In the genomic region with DNA sequence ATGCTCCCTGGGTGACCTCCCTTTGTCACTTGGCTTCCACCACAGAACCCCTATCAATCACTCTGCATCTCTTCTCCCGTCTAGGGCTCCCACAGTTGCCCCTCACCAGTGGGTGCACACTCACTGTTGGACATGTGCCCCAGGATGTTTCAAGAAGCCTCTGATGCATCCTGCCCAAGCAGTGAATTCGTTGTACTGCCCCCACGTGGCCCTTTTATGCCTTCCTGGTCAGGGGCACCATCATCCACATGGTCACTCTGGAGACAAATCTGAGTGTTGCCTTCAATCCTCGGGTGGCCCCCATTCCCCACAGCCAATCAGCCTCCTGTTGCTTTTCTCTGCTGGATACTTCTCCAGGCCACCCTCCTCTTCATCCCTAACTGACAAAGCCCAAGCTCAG, we compare ENCODE assay signal across 1 cellular context.
TF ChIP-seq lines count a peak whose summit lies in the region.

No MANE protein-coding gene starts in this region.

TF ChIP-seq in K562, 482 proteins besides CTCF, POLR2A, EP300 and RAD21:
- TF ChIP-seq NONO (IDR thresholded peaks at IDR 0.05; ENCODE audit: low read depth in 2 of 2, low read length in 1 of 2) (no peak), PHB2 (IDR thresholded peaks at IDR 0.05; ENCODE audit: low read depth) (no peak), GATA2 (CRISPR knock-in tag; IDR thresholded peaks at IDR 0.05) (no peak), ZBTB7A (IDR thresholded peaks at IDR 0.05; ENCODE audit: borderline replicate concordance, control insufficient read depth, low read depth, low read length) (no peak), MAFK (IDR thresholded peaks at IDR 0.05; ENCODE audit: low read length) (no peak), SP1 (CRISPR knock-in tag; IDR thresholded peaks at IDR 0.05) (no peak), POLR2H (tag; IDR thresholded peaks at IDR 0.05; ENCODE audit: low read depth) (no peak), DNMT1 (IDR thresholded peaks at IDR 0.05) (no peak), TAF7 (tag; IDR thresholded peaks at IDR 0.05) (no peak), ZNF431 (CRISPR knock-in tag; IDR thresholded peaks at IDR 0.05) (no peak), FOSL1 (tag; conservative IDR thresholded peaks at IDR 0.05) (no peak), ZNF354B (CRISPR knock-in tag; IDR thresholded peaks at IDR 0.05) (no peak), NCOR1 (IDR thresholded peaks at IDR 0.05) (no peak)
- TF ChIP-seq, protein P1, sequence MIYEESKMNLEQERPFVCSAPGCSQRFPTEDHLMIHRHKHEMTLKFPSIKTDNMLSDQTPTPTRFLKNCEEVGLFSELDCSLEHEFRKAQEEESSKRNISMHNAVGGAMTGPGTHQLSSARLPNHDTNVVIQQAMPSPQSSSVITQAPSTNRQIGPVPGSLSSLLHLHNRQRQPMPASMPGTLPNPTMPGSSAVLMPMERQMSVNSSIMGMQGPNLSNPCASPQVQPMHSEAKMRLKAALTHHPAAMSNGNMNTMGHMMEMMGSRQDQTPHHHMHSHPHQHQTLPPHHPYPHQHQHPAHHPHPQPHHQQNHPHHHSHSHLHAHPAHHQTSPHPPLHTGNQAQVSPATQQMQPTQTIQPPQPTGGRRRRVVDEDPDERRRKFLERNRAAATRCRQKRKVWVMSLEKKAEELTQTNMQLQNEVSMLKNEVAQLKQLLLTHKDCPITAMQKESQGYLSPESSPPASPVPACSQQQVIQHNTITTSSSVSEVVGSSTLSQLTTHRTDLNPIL (CRISPR knock-in tag; IDR thresholded peaks at IDR 0.05): no peak
- TF ChIP-seq, protein P2, sequence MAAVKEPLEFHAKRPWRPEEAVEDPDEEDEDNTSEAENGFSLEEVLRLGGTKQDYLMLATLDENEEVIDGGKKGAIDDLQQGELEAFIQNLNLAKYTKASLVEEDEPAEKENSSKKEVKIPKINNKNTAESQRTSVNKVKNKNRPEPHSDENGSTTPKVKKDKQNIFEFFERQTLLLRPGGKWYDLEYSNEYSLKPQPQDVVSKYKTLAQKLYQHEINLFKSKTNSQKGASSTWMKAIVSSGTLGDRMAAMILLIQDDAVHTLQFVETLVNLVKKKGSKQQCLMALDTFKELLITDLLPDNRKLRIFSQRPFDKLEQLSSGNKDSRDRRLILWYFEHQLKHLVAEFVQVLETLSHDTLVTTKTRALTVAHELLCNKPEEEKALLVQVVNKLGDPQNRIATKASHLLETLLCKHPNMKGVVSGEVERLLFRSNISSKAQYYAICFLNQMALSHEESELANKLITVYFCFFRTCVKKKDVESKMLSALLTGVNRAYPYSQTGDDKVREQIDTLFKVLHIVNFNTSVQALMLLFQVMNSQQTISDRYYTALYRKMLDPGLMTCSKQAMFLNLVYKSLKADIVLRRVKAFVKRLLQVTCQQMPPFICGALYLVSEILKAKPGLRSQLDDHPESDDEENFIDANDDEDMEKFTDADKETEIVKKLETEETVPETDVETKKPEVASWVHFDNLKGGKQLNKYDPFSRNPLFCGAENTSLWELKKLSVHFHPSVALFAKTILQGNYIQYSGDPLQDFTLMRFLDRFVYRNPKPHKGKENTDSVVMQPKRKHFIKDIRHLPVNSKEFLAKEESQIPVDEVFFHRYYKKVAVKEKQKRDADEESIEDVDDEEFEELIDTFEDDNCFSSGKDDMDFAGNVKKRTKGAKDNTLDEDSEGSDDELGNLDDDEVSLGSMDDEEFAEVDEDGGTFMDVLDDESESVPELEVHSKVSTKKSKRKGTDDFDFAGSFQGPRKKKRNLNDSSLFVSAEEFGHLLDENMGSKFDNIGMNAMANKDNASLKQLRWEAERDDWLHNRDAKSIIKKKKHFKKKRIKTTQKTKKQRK (IDR thresholded peaks at IDR 0.05; ENCODE audit: borderline replicate concordance, low read depth, low read length): no peak
- TF ChIP-seq, protein P3, sequence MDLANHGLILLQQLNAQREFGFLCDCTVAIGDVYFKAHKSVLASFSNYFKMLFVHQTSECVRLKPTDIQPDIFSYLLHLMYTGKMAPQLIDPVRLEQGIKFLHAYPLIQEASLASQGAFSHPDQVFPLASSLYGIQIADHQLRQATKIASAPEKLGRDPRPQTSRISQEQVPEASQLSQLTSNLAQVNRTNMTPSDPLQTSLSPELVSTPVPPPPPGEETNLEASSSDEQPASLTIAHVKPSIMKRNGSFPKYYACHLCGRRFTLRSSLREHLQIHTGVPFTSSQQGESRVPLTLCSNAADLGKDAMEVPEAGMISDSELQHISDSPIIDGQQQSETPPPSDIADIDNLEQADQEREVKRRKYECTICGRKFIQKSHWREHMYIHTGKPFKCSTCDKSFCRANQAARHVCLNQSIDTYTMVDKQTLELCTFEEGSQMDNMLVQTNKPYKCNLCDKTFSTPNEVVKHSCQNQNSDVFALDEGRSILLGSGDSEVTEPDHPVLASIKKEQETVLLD (IDR thresholded peaks at IDR 0.05): no peak
- TF ChIP-seq, protein P4, sequence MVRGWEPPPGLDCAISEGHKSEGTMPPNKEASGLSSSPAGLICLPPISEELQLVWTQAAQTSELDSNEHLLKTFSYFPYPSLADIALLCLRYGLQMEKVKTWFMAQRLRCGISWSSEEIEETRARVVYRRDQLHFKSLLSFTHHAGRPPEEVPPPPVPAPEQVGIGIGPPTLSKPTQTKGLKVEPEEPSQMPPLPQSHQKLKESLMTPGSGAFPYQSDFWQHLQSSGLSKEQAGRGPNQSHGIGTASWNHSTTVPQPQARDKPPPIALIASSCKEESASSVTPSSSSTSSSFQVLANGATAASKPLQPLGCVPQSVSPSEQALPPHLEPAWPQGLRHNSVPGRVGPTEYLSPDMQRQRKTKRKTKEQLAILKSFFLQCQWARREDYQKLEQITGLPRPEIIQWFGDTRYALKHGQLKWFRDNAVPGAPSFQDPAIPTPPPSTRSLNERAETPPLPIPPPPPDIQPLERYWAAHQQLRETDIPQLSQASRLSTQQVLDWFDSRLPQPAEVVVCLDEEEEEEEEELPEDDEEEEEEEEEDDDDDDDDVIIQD (CRISPR knock-in tag; IDR thresholded peaks at IDR 0.05): no peak
- TF ChIP-seq, protein P5, sequence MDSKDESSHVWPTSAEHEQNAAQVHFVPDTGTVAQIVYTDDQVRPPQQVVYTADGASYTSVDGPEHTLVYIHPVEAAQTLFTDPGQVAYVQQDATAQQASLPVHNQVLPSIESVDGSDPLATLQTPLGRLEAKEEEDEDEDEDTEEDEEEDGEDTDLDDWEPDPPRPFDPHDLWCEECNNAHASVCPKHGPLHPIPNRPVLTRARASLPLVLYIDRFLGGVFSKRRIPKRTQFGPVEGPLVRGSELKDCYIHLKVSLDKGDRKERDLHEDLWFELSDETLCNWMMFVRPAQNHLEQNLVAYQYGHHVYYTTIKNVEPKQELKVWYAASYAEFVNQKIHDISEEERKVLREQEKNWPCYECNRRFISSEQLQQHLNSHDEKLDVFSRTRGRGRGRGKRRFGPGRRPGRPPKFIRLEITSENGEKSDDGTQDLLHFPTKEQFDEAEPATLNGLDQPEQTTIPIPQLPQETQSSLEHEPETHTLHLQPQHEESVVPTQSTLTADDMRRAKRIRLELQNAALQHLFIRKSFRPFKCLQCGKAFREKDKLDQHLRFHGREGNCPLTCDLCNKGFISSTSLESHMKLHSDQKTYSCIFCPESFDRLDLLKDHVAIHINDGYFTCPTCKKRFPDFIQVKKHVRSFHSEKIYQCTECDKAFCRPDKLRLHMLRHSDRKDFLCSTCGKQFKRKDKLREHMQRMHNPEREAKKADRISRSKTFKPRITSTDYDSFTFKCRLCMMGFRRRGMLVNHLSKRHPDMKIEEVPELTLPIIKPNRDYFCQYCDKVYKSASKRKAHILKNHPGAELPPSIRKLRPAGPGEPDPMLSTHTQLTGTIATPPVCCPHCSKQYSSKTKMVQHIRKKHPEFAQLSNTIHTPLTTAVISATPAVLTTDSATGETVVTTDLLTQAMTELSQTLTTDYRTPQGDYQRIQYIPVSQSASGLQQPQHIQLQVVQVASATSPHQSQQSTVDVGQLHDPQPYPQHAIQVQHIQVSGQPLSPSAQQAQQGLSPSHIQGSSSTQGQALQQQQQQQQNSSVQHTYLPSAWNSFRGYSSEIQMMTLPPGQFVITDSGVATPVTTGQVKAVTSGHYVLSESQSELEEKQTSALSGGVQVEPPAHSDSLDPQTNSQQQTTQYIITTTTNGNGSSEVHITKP (IDR thresholded peaks at IDR 0.05; ENCODE audit: partially characterized antibody): no peak
- TF ChIP-seq, protein P6, sequence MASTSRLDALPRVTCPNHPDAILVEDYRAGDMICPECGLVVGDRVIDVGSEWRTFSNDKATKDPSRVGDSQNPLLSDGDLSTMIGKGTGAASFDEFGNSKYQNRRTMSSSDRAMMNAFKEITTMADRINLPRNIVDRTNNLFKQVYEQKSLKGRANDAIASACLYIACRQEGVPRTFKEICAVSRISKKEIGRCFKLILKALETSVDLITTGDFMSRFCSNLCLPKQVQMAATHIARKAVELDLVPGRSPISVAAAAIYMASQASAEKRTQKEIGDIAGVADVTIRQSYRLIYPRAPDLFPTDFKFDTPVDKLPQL (IDR thresholded peaks at IDR 0.05; ENCODE audit: extremely low read depth, insufficient read length): no peak
